ENCODE assay signal across 23 cellular contexts in the genomic region with DNA sequence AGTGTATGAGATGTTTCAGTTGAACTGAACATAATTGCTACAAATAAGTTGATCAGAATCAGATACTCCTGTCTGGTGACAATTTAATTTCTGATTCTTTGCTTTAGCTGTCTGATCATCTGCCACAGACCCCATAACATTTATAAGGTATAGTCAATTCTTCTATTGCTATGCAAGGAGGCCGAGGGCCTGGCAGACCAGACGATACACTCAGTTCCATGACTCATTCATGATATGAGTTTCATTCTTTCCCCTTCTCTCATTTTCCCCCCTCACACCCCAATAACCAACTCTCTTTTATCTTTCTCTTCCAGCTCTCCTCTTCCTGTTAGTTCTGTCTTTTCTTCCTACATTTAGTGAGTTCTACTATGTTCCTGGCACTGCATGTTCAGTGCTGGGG.
"Had no signal": no experiment of that assay in that cellular context is flagged by ENCODE, and none has a peak within 500 bp of the region (broad histone marks: within the 10 kb centered on the region; RNA-seq: fewer than 3 reads in every experiment).

No MANE protein-coding gene starts in this region.

- H3K27me3 Mint-ChIP-seq: dendritic cell treated with granulocyte-macrophage colony-stimulating factor and Interleukin-4, amounts not matched to agents 40 ng/mL and 50 ng/mL, for 4 days; effector memory CD8-positive, alpha-beta T cell had no signal

- H3K4me1 ChIP-seq: colonic mucosa, esophagus squamous epithelium, left lung, lower lobe of right lung had no signal

- H3K36me3 Mint-ChIP-seq: mesothelial cell of epicardium, naive B cell had no signal

- H3K4me3 ChIP-seq: colonic mucosa, esophagus squamous epithelium, gastroesophageal sphincter, heart right ventricle, left lung, lower lobe of right lung, mucosa of descending colon had no signal

- DNase-seq: colonic mucosa; cortex of kidney; effector CD8-positive, alpha-beta T cell; effector memory CD8-positive, alpha-beta T cell; endodermal cell; erythroblast; esophagus squamous epithelium; foreskin keratinocyte; head of caudate nucleus; heart right ventricle; hippocampal formation; left cardiac atrium; left lung; left ventricle myocardium superior; lower lobe of right lung; mesenchymal stem cell; mucosa of descending colon; naive B cell had no signal

- H3K27me3 ChIP-seq: colonic mucosa, esophagus squamous epithelium, foreskin keratinocyte, heart right ventricle, left lung had no signal

- H3K9me3 ChIP-seq: colonic mucosa, esophagus squamous epithelium, gastroesophageal sphincter, heart right ventricle, left lung, lower lobe of right lung, mucosa of descending colon had no signal

- H3K36me3 ChIP-seq: colonic mucosa, esophagus squamous epithelium, gastroesophageal sphincter, heart right ventricle, left lung, lower lobe of right lung had no signal

- H3K27ac Mint-ChIP-seq: dendritic cell treated with granulocyte-macrophage colony-stimulating factor and Interleukin-4, amounts not matched to agents 40 ng/mL and 50 ng/mL, for 4 days; effector memory CD8-positive, alpha-beta T cell; endodermal cell; mesothelial cell of epicardium; naive B cell had no signal

- H3K27ac ChIP-seq: colonic mucosa, epithelial cell of prostate, esophagus squamous epithelium, foreskin keratinocyte, gastroesophageal sphincter, heart right ventricle, left lung, lower lobe of right lung had no signal

- H3K4me1 Mint-ChIP-seq: naive B cell had no signal

- H3K4me3 Mint-ChIP-seq: dendritic cell treated with granulocyte-macrophage colony-stimulating factor and Interleukin-4, amounts not matched to agents 40 ng/mL and 50 ng/mL, for 4 days; effector memory CD8-positive, alpha-beta T cell; endodermal cell; mesothelial cell of epicardium; naive B cell had no signal

- H3K9me3 Mint-ChIP-seq: dendritic cell treated with granulocyte-macrophage colony-stimulating factor and Interleukin-4, amounts not matched to agents 40 ng/mL and 50 ng/mL, for 4 days; endodermal cell; mesothelial cell of epicardium; naive B cell had no signal

- ATAC-seq: effector memory CD8-positive, alpha-beta T cell; esophagus mucosa; foreskin keratinocyte; gastroesophageal sphincter; heart right ventricle; left cardiac atrium; left lung; left ventricle myocardium superior; lower lobe of right lung; mucosa of descending colon had no signal
